In genomic region chr16:83586036-83586810, GRCh38 we compare ENCODE assay signal across 1 cellular context.
TF ChIP-seq lines count a peak whose summit lies in the region.

No MANE protein-coding gene starts in this region.

TF ChIP-seq in IMR-90, 13 proteins besides CTCF, POLR2A, EP300 and RAD21 (continued from another document):
- TF ChIP-seq MAZ (IDR thresholded peaks at IDR 0.05; ENCODE audit: borderline replicate concordance, low read depth, low read length), result no peak
- no peak for TF ChIP-seq RCOR1 (IDR thresholded peaks at IDR 0.05; ENCODE audit: insufficient replicate concordance, low read length)
- TF ChIP-seq ELK1 (IDR thresholded peaks at IDR 0.05; ENCODE audit: borderline replicate concordance, low read depth, low read length), result no peak
